15 cellular contexts compared by ENCODE assay signal in genomic region chrX:100449696-100450606, GRCh38. TPM values are rescaled to one million over a fixed set of nuclear protein-coding genes. Genes with fewer than 3 reads are reported as not detected.
DNase-seq lines count a peak whose midpoint lies in the region; ATAC-seq, FAIRE-seq and TF ChIP-seq lines count a peak whose summit lies in the region.
"Had no signal": no experiment of that assay in that cellular context is flagged by ENCODE, and none has a peak within 500 bp of the region (broad histone marks: within the 10 kb centered on the region; RNA-seq: fewer than 3 reads in every experiment).

No MANE protein-coding gene starts in this region.

- H3K27ac ChIP-seq in gastroesophageal sphincter (peak overlapping the region in 1 of 4 donors; percentile 37), mesendoderm (ENCODE audit: low read depth, low read length) (no peak overlapping the region), small intestine (ENCODE audit: low read depth in 1 of 2, low read length in 1 of 2) (no peak overlapping the region)
- H3K27ac ChIP-seq: thoracic aorta had no signal

- in situ Hi-C loops in GM13976 (cut with MboI; ENCODE audit: low sequenced_read_pairs, unreplicated experiment): no loop called here

- no peaks in the 10 kb centered on the region for H3K9me3 Mint-ChIP-seq in activated T-helper 17 cell treated with anti-CD3 and anti-CD28 coated beads, Interleukin-2, amount 50 U/mL, for 72 hours

- no peak overlapping the region for H3K4ac ChIP-seq in mesendoderm (ENCODE audit: low read depth, low read length)

- H3K4me3 Mint-ChIP-seq in activated T-helper 17 cell treated with anti-CD3 and anti-CD28 coated beads, Interleukin-2, amount 50 U/mL, for 72 hours: no peak overlapping the region

- DNase-seq in GM13976 (ENCODE audit: low spot score): peak; percentile 9
- peak; percentile 58 for DNase-seq in mesendoderm
- no peak for DNase-seq in small intestine
- DNase-seq in activated T-cell treated with anti-CD3 and anti-CD28 coated beads, Interleukin-2, amount 50 U/mL, for 1 hour: no peak
- DNase-seq in stimulated activated CD4-positive, alpha-beta T cell treated with anti-CD3 and anti-CD28 coated beads, Interleukin-12 subunit alpha, Interleukin-12 subunit beta, amount 100 ng/mL, for 4 hours: no peak
- DNase-seq: activated CD4-positive, alpha-beta T cell treated with anti-CD3 and anti-CD28 coated beads, Interleukin-2, amount 50 U/mL, for 1 hour; amniotic stem cell; NCI-H187 treated with DMSO at 0.1 percent for 48 hours; stimulated activated CD4-positive, alpha-beta T cell treated with anti-CD3 and anti-CD28 coated beads, Interleukin-1b, Interleukin-23, amount 100 ng/mL, for 48 hours; stimulated activated CD8-positive, alpha-beta memory T cell treated with anti-CD3 and anti-CD28 coated beads, Interleukin-4, amount 100 ng/mL, for 48 hours had no signal

- no peak overlapping the region for H4K5ac ChIP-seq in mesendoderm (ENCODE audit: low read length)

- H3K27me3 Mint-ChIP-seq in activated T-helper 17 cell treated with anti-CD3 and anti-CD28 coated beads, Interleukin-2, amount 50 U/mL, for 72 hours: peaks cover 21% of the 10 kb centered on the region

- H3K56ac ChIP-seq in mesendoderm (ENCODE audit: low read length): peak overlapping the region; percentile 73

- H3K36me3 Mint-ChIP-seq in activated T-helper 17 cell treated with anti-CD3 and anti-CD28 coated beads, Interleukin-2, amount 50 U/mL, for 72 hours (ENCODE audit: low read depth): no peaks in the 10 kb centered on the region

- no peak for TF ChIP-seq EP300 in gastroesophageal sphincter (IDR thresholded peaks at IDR 0.05)

- H3K4me3 ChIP-seq in gastroesophageal sphincter (no peak overlapping the region), mesendoderm (ENCODE audit: low read length) (no peak overlapping the region), small intestine (ENCODE audit: low read depth in 1 of 2, low read length in 2 of 2) (no peak overlapping the region)
- H3K4me3 ChIP-seq: HAP-1, thoracic aorta had no signal

- H3K4me2 ChIP-seq in mesendoderm (ENCODE audit: low read length): no peak overlapping the region

- no peaks in the 10 kb centered on the region for H3K4me1 ChIP-seq in gastroesophageal sphincter
- H3K4me1 ChIP-seq in mesendoderm (ENCODE audit: control insufficient read depth, low read depth, low read length): peaks cover 3% of the 10 kb centered on the region
- H3K4me1 ChIP-seq in small intestine (ENCODE audit: control insufficient read depth in 2 of 2, insufficient read depth in 1 of 2, low read depth in 1 of 2, low read length in 1 of 2): no peaks in the 10 kb centered on the region

- no peak overlapping the region for H3K27ac Mint-ChIP-seq in activated T-helper 17 cell treated with anti-CD3 and anti-CD28 coated beads, Interleukin-2, amount 50 U/mL, for 72 hours

- H3K79me1 ChIP-seq in mesendoderm (ENCODE audit: low read length): no peaks in the 10 kb centered on the region

- no peak overlapping the region for H3K23ac ChIP-seq in mesendoderm (ENCODE audit: low read length)

- WGBS in gastroesophageal sphincter (ENCODE audit: low coverage in 1 of 2), 2 donors: no CpG with 5 or more reads among the region's 15 CpGs
- WGBS in mesendoderm (ENCODE audit: extremely low coverage, insufficient coverage, low lambda C conversion rate): no CpG with 5 or more reads among the region's 15 CpGs
- WGBS in small intestine, 3 donors: 73 to 75% (median 74%) methylated on average over 13 to 15 of the region's 15 CpGs

- TF ChIP-seq CTCF in GM13976 (IDR thresholded peaks at IDR 0.05; ENCODE audit: borderline replicate concordance, control extremely low read depth, extremely low read depth, insufficient read depth, missing control alignments) (no peak), gastroesophageal sphincter (IDR thresholded peaks at IDR 0.05) (no peak)

- TF ChIP-seq POLR2A in gastroesophageal sphincter (IDR thresholded peaks at IDR 0.05): no peak

- H4K8ac ChIP-seq in mesendoderm (ENCODE audit: low read depth, low read length): no peak overlapping the region

- H3K27me3 ChIP-seq in gastroesophageal sphincter (no peaks in the 10 kb centered on the region), mesendoderm (ENCODE audit: insufficient read depth, low read length, poor library complexity) (no peaks in the 10 kb centered on the region), small intestine (ENCODE audit: control insufficient read depth in 2 of 2, insufficient read depth in 2 of 2, low read length in 2 of 2) (no peaks in the 10 kb centered on the region)

- no peak overlapping the region for H2BK15ac ChIP-seq in mesendoderm (replicated peaks; ENCODE audit: low read depth)

- no peak overlapping the region for H3K18ac ChIP-seq in mesendoderm (ENCODE audit: low read length)

- H3K36me3 ChIP-seq in gastroesophageal sphincter: no peaks in the 10 kb centered on the region
- H3K36me3 ChIP-seq in mesendoderm (ENCODE audit: control insufficient read depth, insufficient read depth, low read length): no peaks in the 10 kb centered on the region
- H3K36me3 ChIP-seq in small intestine (ENCODE audit: control insufficient read depth in 2 of 2, insufficient read depth in 2 of 2, low read length in 2 of 2): no peaks in the 10 kb centered on the region
- H3K36me3 ChIP-seq: HAP-1, thoracic aorta had no signal

- no peaks in the 10 kb centered on the region for H3K4me1 Mint-ChIP-seq in activated T-helper 17 cell treated with anti-CD3 and anti-CD28 coated beads, Interleukin-2, amount 50 U/mL, for 72 hours

- H2BK120ac ChIP-seq in mesendoderm (ENCODE audit: low read depth, low read length): no peak overlapping the region

- H3K79me2 ChIP-seq in mesendoderm (ENCODE audit: control insufficient read depth, insufficient read depth, low read length): no peaks in the 10 kb centered on the region

- no peak for FAIRE-seq in small intestine (lab: Jason Lieb, UNC)

- H3K9me3 ChIP-seq in gastroesophageal sphincter (no peaks in the 10 kb centered on the region), small intestine (ENCODE audit: control insufficient read depth, low read depth) (no peaks in the 10 kb centered on the region)
- H3K9me3 ChIP-seq: HAP-1, thoracic aorta had no signal

- H2AK5ac ChIP-seq in mesendoderm (ENCODE audit: low read length): no peak overlapping the region

- H3K9ac ChIP-seq in mesendoderm (ENCODE audit: low read length): no peak overlapping the region

- peak overlapping the region; percentile 76 for H2BK5ac ChIP-seq in mesendoderm (ENCODE audit: low read length)

- ATAC-seq in gastroesophageal sphincter: peak; percentile 78
- no peak for ATAC-seq in activated T-helper 17 cell treated with anti-CD3 and anti-CD28 coated beads, Interleukin-2, amount 50 U/mL, for 72 hours (replicated peaks)

TF ChIP-seq in PFSK-1, 5 proteins besides CTCF, POLR2A, EP300 and RAD21:
- TF ChIP-seq TAF1 (IDR thresholded peaks at IDR 0.05; ENCODE audit: borderline replicate concordance, insufficient read depth, low read length) (peak; percentile 36; the same call in 1 of the 2 replicates), REST (IDR thresholded peaks at IDR 0.05; ENCODE audit: insufficient read depth in 1 of 2, low read depth in 2 of 2, low read length in 2 of 2) (0 out of 4 replicates have a peak, but pooled peaks of 1 of the 2 experiments have one; percentile 18), SIN3A (IDR thresholded peaks at IDR 0.05; ENCODE audit: borderline replicate concordance, insufficient read depth, low read length) (no peak), FOXP2 (optimal IDR thresholded peaks at IDR 0.05; ENCODE audit: borderline replicate concordance, extremely low read depth, extremely low read length, insufficient read depth) (peak; percentile 45)

RNA-seq across cellular contexts. Expression of gene PCDH19, which starts 39.9 kb away (rescaled TPM):
- polyA plus RNA-seq in PFSK-1 (2012; ENCODE audit: insufficient read length, low read depth): 2.1 TPM
- total RNA-seq in gastroesophageal sphincter: 1 to 10 TPM in 3 of 4 donors, under 1 TPM in 1; 0.62 to 1.7 (median 1.4) TPM
- 0.35 TPM for polyA plus RNA-seq in mesendoderm (2013, experiment 1 of 2)
- polyA plus RNA-seq in mesendoderm (2013, experiment 2 of 2): 0.60 TPM
- total RNA-seq in activated T-helper 17 cell treated with anti-CD3 and anti-CD28 coated beads, Interleukin-2, amount 50 U/mL, for 72 hours: not detected
- polyA plus RNA-seq in small intestine: under 1 TPM in 1 of 3 donors, not detected in 2; 0.64 TPM

Comparison
In these comparisons a context has a peak if more than half of its experiments do, and no peak if none do; other contexts are left out.
1. DNase-seq: peak in GM13976 (single experiment) and mesendoderm (single experiment); none in small intestine (single experiment), activated T-cell treated with anti-CD3 and anti-CD28 coated beads, Interleukin-2, amount 50 U/mL, for 1 hour (single experiment) and stimulated activated CD4-positive, alpha-beta T cell treated with anti-CD3 and anti-CD28 coated beads, Interleukin-12 subunit alpha, Interleukin-12 subunit beta, amount 100 ng/mL, for 4 hours (single experiment).